ENCODE assay signal across 2 cellular contexts in genomic region chr5:95838001-95838520, GRCh38.
TF ChIP-seq lines count a peak whose summit lies in the region.

No MANE protein-coding gene starts in this region.

TF ChIP-seq in IMR-90, 13 proteins besides CTCF, POLR2A, EP300 and RAD21:
- TF ChIP-seq MXI1 (IDR thresholded peaks at IDR 0.05; ENCODE audit: borderline replicate concordance, low read depth, low read length) (no peak), ELK1 (IDR thresholded peaks at IDR 0.05; ENCODE audit: borderline replicate concordance, low read depth, low read length) (no peak), SMC3 (IDR thresholded peaks at IDR 0.05; ENCODE audit: low read depth, low read length) (no peak), USF2 (IDR thresholded peaks at IDR 0.05; ENCODE audit: low read depth, low read length) (no peak), RCOR1 (IDR thresholded peaks at IDR 0.05; ENCODE audit: insufficient replicate concordance, low read length) (no peak), MAFK (IDR thresholded peaks at IDR 0.05; ENCODE audit: low read depth, low read length) (no peak), MAZ (IDR thresholded peaks at IDR 0.05; ENCODE audit: borderline replicate concordance, low read depth, low read length) (no peak), CHD1 (IDR thresholded peaks at IDR 0.05; ENCODE audit: low read depth, low read length) (no peak), BHLHE40 (IDR thresholded peaks at IDR 0.05; ENCODE audit: low read depth, low read length) (no peak), CEBPB (IDR thresholded peaks at IDR 0.05; ENCODE audit: low read depth, low read length) (no peak), FOS (IDR thresholded peaks at IDR 0.05; ENCODE audit: low read depth, low read length) (no peak), NFE2L2 (IDR thresholded peaks at IDR 0.05; ENCODE audit: low read depth, low read length) (no peak), RFX5 (IDR thresholded peaks at IDR 0.05; ENCODE audit: low read depth, low read length) (no peak)

TF ChIP-seq in H1, 55 proteins besides CTCF, POLR2A, EP300 and RAD21:
- no peak for TF ChIP-seq SUZ12 (IDR thresholded peaks at IDR 0.05; ENCODE audit: low read length)
- no peak for TF ChIP-seq GABPA (IDR thresholded peaks at IDR 0.05; ENCODE audit: borderline replicate concordance, insufficient read depth, low read length)
